In genomic region chr17:36000730-36001108, GRCh38 we compare ENCODE assay signal across 1 cellular context.
TF ChIP-seq lines count a peak whose summit lies in the region.

No MANE protein-coding gene starts in this region.

TF ChIP-seq in HepG2, 621 proteins besides CTCF, POLR2A, EP300 and RAD21 (continued from another document and continues in another):
- no peak for TF ChIP-seq LCORL (IDR thresholded peaks at IDR 0.05)
- no peak for TF ChIP-seq LCORL (CRISPR knock-in tag; IDR thresholded peaks at IDR 0.05)
- no peak for TF ChIP-seq ZNF451 (CRISPR knock-in tag; IDR thresholded peaks at IDR 0.05)
- TF ChIP-seq TFE3 (CRISPR knock-in tag; IDR thresholded peaks at IDR 0.05) = peak; percentile 46; the same call in 1 of the 2 replicates
- TF ChIP-seq ZNF513 (CRISPR knock-in tag; conservative IDR thresholded peaks at IDR 0.05) = no peak
- TF ChIP-seq ZBTB34 (CRISPR knock-in tag; IDR thresholded peaks at IDR 0.05) = no peak
- no peak for TF ChIP-seq ZNF792 (CRISPR knock-in tag; IDR thresholded peaks at IDR 0.05)
- TF ChIP-seq U2AF1 (optimal IDR thresholded peaks at IDR 0.05; ENCODE audit: low read depth, low read length) = no peak
- no peak for TF ChIP-seq BRD4 (CRISPR knock-in tag; IDR thresholded peaks at IDR 0.05)
- no peak for TF ChIP-seq BRF2 (CRISPR knock-in tag; IDR thresholded peaks at IDR 0.05)
- TF ChIP-seq MED13 (CRISPR knock-in tag; IDR thresholded peaks at IDR 0.05) = no peak
- peak; percentile 56; the same call in 1 of the 2 replicates for TF ChIP-seq HDAC2 (CRISPR knock-in tag; IDR thresholded peaks at IDR 0.05)
- no peak for TF ChIP-seq TRAFD1 (CRISPR knock-in tag; IDR thresholded peaks at IDR 0.05; ENCODE audit: borderline replicate concordance)
- TF ChIP-seq CBX1 (IDR thresholded peaks at IDR 0.05; ENCODE audit: low read depth) = no peak
- TF ChIP-seq MEIS1 (CRISPR knock-in tag; IDR thresholded peaks at IDR 0.05; ENCODE audit: borderline replicate concordance) = no peak
- TF ChIP-seq NFIB (CRISPR knock-in tag; IDR thresholded peaks at IDR 0.05; ENCODE audit: borderline replicate concordance) = no peak
- TF ChIP-seq GATA4 (IDR thresholded peaks at IDR 0.05; ENCODE audit: borderline replicate concordance, low read depth) = 0 out of 2 replicates have a peak, but pooled peaks have one; percentile 27
- TF ChIP-seq HMG20B (CRISPR knock-in tag; conservative IDR thresholded peaks at IDR 0.05) = no peak
- TF ChIP-seq TEAD3 (CRISPR knock-in tag; optimal IDR thresholded peaks at IDR 0.05; ENCODE audit: borderline replicate concordance) = peak; percentile 46
- TF ChIP-seq ZNF296 (CRISPR knock-in tag; conservative IDR thresholded peaks at IDR 0.05) = no peak
- TF ChIP-seq ZNF224 (CRISPR knock-in tag; IDR thresholded peaks at IDR 0.05) = no peak
- no peak for TF ChIP-seq RFX3 (CRISPR knock-in tag; IDR thresholded peaks at IDR 0.05)
- peak; percentile 94 for TF ChIP-seq RARA (CRISPR knock-in tag; IDR thresholded peaks at IDR 0.05)
- no peak for TF ChIP-seq ZNF234 (CRISPR knock-in tag; conservative IDR thresholded peaks at IDR 0.05)
- TF ChIP-seq LBX2 (CRISPR knock-in tag; IDR thresholded peaks at IDR 0.05; ENCODE audit: borderline replicate concordance) = no peak
- TF ChIP-seq CSRNP1 (CRISPR knock-in tag; IDR thresholded peaks at IDR 0.05) = no peak
- TF ChIP-seq RCOR2 (CRISPR knock-in tag; IDR thresholded peaks at IDR 0.05) = peak; percentile 64; the same call in 1 of the 2 replicates
- no peak for TF ChIP-seq ZNF484 (CRISPR knock-in tag; IDR thresholded peaks at IDR 0.05; ENCODE audit: borderline replicate concordance, low read depth)
- TF ChIP-seq ZNF567 (CRISPR knock-in tag; IDR thresholded peaks at IDR 0.05; ENCODE audit: borderline replicate concordance) = no peak
- no peak for TF ChIP-seq ZSCAN21 (CRISPR knock-in tag; IDR thresholded peaks at IDR 0.05; ENCODE audit: borderline replicate concordance)
- TF ChIP-seq ZNF543 (CRISPR knock-in tag; IDR thresholded peaks at IDR 0.05) = no peak
- TF ChIP-seq ZNF512B (CRISPR knock-in tag; IDR thresholded peaks at IDR 0.05; ENCODE audit: borderline replicate concordance) = no peak
- no peak for TF ChIP-seq REPIN1 (CRISPR knock-in tag; IDR thresholded peaks at IDR 0.05; ENCODE audit: borderline replicate concordance, low read depth)
- no peak for TF ChIP-seq ZNF318 (CRISPR knock-in tag; IDR thresholded peaks at IDR 0.05)
- TF ChIP-seq ZBTB7A (CRISPR knock-in tag; IDR thresholded peaks at IDR 0.05) = no peak
- peak; percentile 62; the same call in 1 of the 2 replicates for TF ChIP-seq CREM (IDR thresholded peaks at IDR 0.05)
- TF ChIP-seq CREM (CRISPR knock-in tag; IDR thresholded peaks at IDR 0.05) = no peak
- no peak for TF ChIP-seq HCFC1 (IDR thresholded peaks at IDR 0.05; ENCODE audit: low read depth, low read length)
- TF ChIP-seq ZNF790 (CRISPR knock-in tag; IDR thresholded peaks at IDR 0.05; ENCODE audit: borderline replicate concordance) = no peak
- TF ChIP-seq MYPOP (CRISPR knock-in tag; IDR thresholded peaks at IDR 0.05) = no peak
- no peak for TF ChIP-seq PHB2 (IDR thresholded peaks at IDR 0.05; ENCODE audit: partially characterized antibody)
